Comparison of ENCODE assay signal across 11 cellular contexts in genomic region chr12:509494-509893, GRCh38. TPM values are rescaled to one million over a fixed set of nuclear protein-coding genes. Genes with fewer than 3 reads are reported as not detected.
DNase-seq lines count a peak whose midpoint lies in the region; ATAC-seq, FAIRE-seq and TF ChIP-seq lines count a peak whose summit lies in the region.
"Had no signal": no experiment of that assay in that cellular context is flagged by ENCODE, and none has a peak within 500 bp of the region (broad histone marks: within the 10 kb centered on the region; RNA-seq: fewer than 3 reads in every experiment).

No MANE protein-coding gene starts in this region.

- H3K27me3 ChIP-seq in astrocyte (ENCODE audit: insufficient read depth, low read length) (no peaks in the 10 kb centered on the region), transverse colon (no peaks in the 10 kb centered on the region), smooth muscle cell (ENCODE audit: low read depth) (no peaks in the 10 kb centered on the region)

- H3K9me3 Mint-ChIP-seq in astrocyte (ENCODE audit: unreplicated experiment): peaks cover 4% of the 10 kb centered on the region
- H3K9me3 Mint-ChIP-seq: stimulated activated naive CD8-positive, alpha-beta T cell treated with anti-CD3 and anti-CD28 coated beads, Interleukin-15, amount 100 ng/mL, for 72 hours had no signal

- peak; percentile 37 for FAIRE-seq in astrocyte (lab: Jason Lieb, UNC)
- FAIRE-seq: K562 had no signal

- H3K4me1 ChIP-seq in astrocyte (ENCODE audit: insufficient read depth, low read length) (peaks cover 10% of the 10 kb centered on the region), transverse colon (peaks cover 15 to 42% (median 31%) of the 10 kb centered on the region in 4 donors), smooth muscle cell (ENCODE audit: low read depth) (peaks cover 16% of the 10 kb centered on the region)

- H3K4me1 Mint-ChIP-seq in astrocyte (ENCODE audit: low read depth, unreplicated experiment): peaks cover 7% of the 10 kb centered on the region
- H3K4me1 Mint-ChIP-seq: stimulated activated naive CD8-positive, alpha-beta T cell treated with anti-CD3 and anti-CD28 coated beads, Interleukin-15, amount 100 ng/mL, for 72 hours had no signal

- H3K4me2 ChIP-seq in astrocyte (ENCODE audit: low read length) (peak overlapping the region; percentile 54), smooth muscle cell (no peak overlapping the region)

- H3K4me3 Mint-ChIP-seq in astrocyte (ENCODE audit: unreplicated experiment): no peak overlapping the region
- H3K4me3 Mint-ChIP-seq: stimulated activated naive CD8-positive, alpha-beta T cell treated with anti-CD3 and anti-CD28 coated beads, Interleukin-15, amount 100 ng/mL, for 72 hours had no signal

- intact Hi-C loops in transverse colon (cut with DNase I; ENCODE audit: low total_unique reads): no loop called here

- no peak overlapping the region for H3K4me3 ChIP-seq in astrocyte (ENCODE audit: insufficient read depth, low read depth, low read length)
- H3K4me3 ChIP-seq in transverse colon: no peak overlapping the region
- no peak overlapping the region for H3K4me3 ChIP-seq in smooth muscle cell
- H3K4me3 ChIP-seq: K562 had no signal

- WGBS in transverse colon (ENCODE audit: low coverage in 1 of 2), 2 donors: 18 to 20% methylated on average over 5 of the region's 5 CpGs
- 32% methylated on average over 5 of the region's 5 CpGs for WGBS in smooth muscle cell (ENCODE audit: low lambda C conversion rate)

- DNase-seq in NCI-H146 (lab: John Stamatoyannopoulos, UW): peak; percentile 66
- no peak for DNase-seq in NCI-H146 treated with DMSO at 0.1 percent for 48 hours (lab: John Stamatoyannopoulos, UW; ENCODE audit: unreplicated experiment)
- peak; percentile 19 for DNase-seq in astrocyte (ENCODE audit: low read depth)
- peak; percentile 46 for DNase-seq in iPS-NIHi7 (ENCODE audit: extremely low spot score)
- DNase-seq in transverse colon: peak; percentile 30
- no peak for DNase-seq in NCI-H2227 treated with DMSO at 0.1 percent for 48 hours (lab: John Stamatoyannopoulos, UW)
- no peak for DNase-seq in smooth muscle cell (lab: John Stamatoyannopoulos, UW; ENCODE audit: unreplicated experiment)
- DNase-seq: activated CD4-positive, alpha-beta T cell treated with anti-CD3 and anti-CD28 coated beads for 48 hours; stimulated activated naive CD8-positive, alpha-beta T cell treated with anti-CD3 and anti-CD28 coated beads, Interleukin-15, amount 100 ng/mL, for 72 hours had no signal

- H3K79me2 ChIP-seq in astrocyte (ENCODE audit: insufficient read depth, low read length): no peaks in the 10 kb centered on the region
- no peaks in the 10 kb centered on the region for H3K79me2 ChIP-seq in smooth muscle cell (ENCODE audit: low read depth)

- in situ Hi-C loops in transverse colon (cut with MboI; ENCODE audit: low pct_ligation_motif_present in 1 of 4, low pct_unique_long_range_greater_than_20kb in 1 of 4, low sequenced_read_pairs in 3 of 4): no loop called here

- no peaks in the 10 kb centered on the region for H3K36me3 Mint-ChIP-seq in astrocyte (ENCODE audit: low read depth, unreplicated experiment)

- TF ChIP-seq CTCF in astrocyte (IDR thresholded peaks at IDR 0.05; ENCODE audit: insufficient read depth, low read depth, low read length) (no peak), transverse colon (IDR thresholded peaks at IDR 0.05) (no peak), smooth muscle cell (IDR thresholded peaks at IDR 0.05; ENCODE audit: borderline replicate concordance, insufficient read depth, poor library complexity, severe bottlenecking) (no peak)

- no peak overlapping the region for H3K27ac ChIP-seq in astrocyte (ENCODE audit: low read depth, low read length)
- peak overlapping the region; percentile 75 to 84 (median 82) for H3K27ac ChIP-seq in transverse colon
- no peak overlapping the region for H3K27ac ChIP-seq in smooth muscle cell (ENCODE audit: low read depth)

- H2AFZ ChIP-seq in astrocyte (ENCODE audit: low read depth, low read length) (peak overlapping the region; percentile 32), smooth muscle cell (ENCODE audit: low read depth) (no peak overlapping the region)

- peaks cover 3% of the 10 kb centered on the region for H3K27me3 Mint-ChIP-seq in astrocyte (ENCODE audit: low read depth, unreplicated experiment)

- no peak for TF ChIP-seq POLR2A in transverse colon (IDR thresholded peaks at IDR 0.05)

- no peaks in the 10 kb centered on the region for H3F3A ChIP-seq in smooth muscle cell (ENCODE audit: low read depth)

- H3K9me3 ChIP-seq in astrocyte (ENCODE audit: insufficient read depth, low read depth, low read length) (no peaks in the 10 kb centered on the region), transverse colon (no peaks in the 10 kb centered on the region), smooth muscle cell (replicated peaks; ENCODE audit: low read depth) (no peaks in the 10 kb centered on the region)

- no peak overlapping the region for H3K27ac Mint-ChIP-seq in astrocyte (ENCODE audit: unreplicated experiment)

- no peak for TF ChIP-seq EP300 in transverse colon (IDR thresholded peaks at IDR 0.05; ENCODE audit: low read depth)

- no peak for ATAC-seq in HG03354 (IDR thresholded peaks at IDR 0.05; ENCODE audit: poor library complexity, severe bottlenecking, unreplicated experiment)
- ATAC-seq: K562; stimulated activated naive CD8-positive, alpha-beta T cell treated with anti-CD3 and anti-CD28 coated beads, Interleukin-15, amount 100 ng/mL, for 72 hours had no signal

- no peaks in the 10 kb centered on the region for H4K20me1 ChIP-seq in astrocyte (ENCODE audit: insufficient read depth, low read length)
- H4K20me1 ChIP-seq in smooth muscle cell (ENCODE audit: low read depth): no peaks in the 10 kb centered on the region

- no peak overlapping the region for H3K9ac ChIP-seq in astrocyte (ENCODE audit: low read length)
- H3K9ac ChIP-seq in smooth muscle cell (ENCODE audit: low read depth): no peak overlapping the region

- no peaks in the 10 kb centered on the region for H3K36me3 ChIP-seq in astrocyte (ENCODE audit: insufficient read depth, low read length)
- no peaks in the 10 kb centered on the region for H3K36me3 ChIP-seq in transverse colon
- no peaks in the 10 kb centered on the region for H3K36me3 ChIP-seq in smooth muscle cell (ENCODE audit: low read depth)

RNA-seq across cellular contexts. Expression of gene B4GALNT3, which starts 49.8 kb away (rescaled TPM):
- total RNA-seq in astrocyte (3.6 and 4.6 TPM in 2 replicates), transverse colon (100 to 1,000 TPM in 1 of 4 donors, 10 to 100 TPM in 3; 49.8 to 166 (median 93.4) TPM), smooth muscle cell (3.8 and 5.7 TPM in 2 replicates)
- 5.1 and 5.9 TPM in 2 replicates for polyA plus RNA-seq in smooth muscle cell

Comparison
In these comparisons a context has a peak if more than half of its experiments do, and no peak if none do; other contexts are left out.
1. DNase-seq: peak in NCI-H146 (single experiment), astrocyte (single experiment), iPS-NIHi7 (single experiment) and transverse colon (single experiment); none in NCI-H146 treated with DMSO at 0.1 percent for 48 hours (single experiment), NCI-H2227 treated with DMSO at 0.1 percent for 48 hours (single experiment) and smooth muscle cell (single experiment).
2. H3K27ac ChIP-seq: peak in transverse colon (4 of 4); none in astrocyte (single experiment) and smooth muscle cell (single experiment).